In the genomic region with DNA sequence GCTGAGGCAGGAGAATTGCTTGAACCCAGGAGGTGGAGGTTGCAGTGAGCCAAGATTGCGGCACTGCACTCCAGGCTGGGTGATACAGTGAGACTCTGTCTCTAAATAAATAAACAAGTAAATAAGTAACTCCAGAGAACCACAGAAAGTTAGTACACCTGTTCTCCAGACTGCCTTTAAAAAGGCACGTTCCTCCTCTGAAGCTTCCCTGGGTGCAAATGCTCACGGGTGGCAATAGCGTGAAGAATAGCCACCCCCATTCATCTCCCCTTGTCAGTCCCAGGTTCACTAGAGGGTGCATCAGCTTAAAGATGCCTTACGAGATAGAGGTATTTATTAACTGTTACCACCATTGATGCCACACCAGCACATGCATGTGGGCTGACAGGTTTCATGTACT, we compare ENCODE assay signal across 17 cellular contexts.
DNase-seq lines count a peak whose midpoint lies in the region; ATAC-seq and TF ChIP-seq lines count a peak whose summit lies in the region.
"Had no signal": no experiment of that assay in that cellular context is flagged by ENCODE, and none has a peak within 500 bp of the region (broad histone marks: within the 10 kb centered on the region; RNA-seq: fewer than 3 reads in every experiment).

No MANE protein-coding gene starts in this region.

- peak overlapping the region; percentile 18 for H2AK5ac ChIP-seq in mesenchymal stem cell (ENCODE audit: low read length, severe bottlenecking)

- H3K23ac ChIP-seq in mesenchymal stem cell (ENCODE audit: low read length in 2 of 2), result no peak overlapping the region

- ATAC-seq in GM18861 (IDR thresholded peaks at IDR 0.05; ENCODE audit: unreplicated experiment) (peak; percentile 55), GM19463 (IDR thresholded peaks at IDR 0.05; ENCODE audit: unreplicated experiment) (peak; percentile 51), HG02884 (IDR thresholded peaks at IDR 0.05; ENCODE audit: unreplicated experiment) (no peak), Right ventricle myocardium superior (ENCODE audit: poor library complexity) (no peak)

- H2BK15ac ChIP-seq in mesenchymal stem cell (ENCODE audit: low read depth, poor library complexity, severe bottlenecking), result no peak overlapping the region

- no peak overlapping the region for H2BK120ac ChIP-seq in mesenchymal stem cell (ENCODE audit: low read depth, low read length)

- intact Hi-C loops in Right ventricle myocardium superior (cut with DNase I), result loop anchor here (5.0 kb wide), 1 partner anchor 43 kb away; no protein-coding TSS in a partner anchor

- H3K18ac ChIP-seq in mesenchymal stem cell (ENCODE audit: low read depth in 1 of 2, low read length in 2 of 2), result no peak overlapping the region

- no peak overlapping the region for H2AFZ ChIP-seq in mesenchymal stem cell (ENCODE audit: low read depth, low read length)

- H4K91ac ChIP-seq in mesenchymal stem cell (ENCODE audit: low read length), result no peak overlapping the region

- no peak overlapping the region for H3K14ac ChIP-seq in mesenchymal stem cell (ENCODE audit: low read length in 2 of 2)

- 89% methylated on average over 5 of the region's 5 CpGs for WGBS in mesenchymal stem cell

- H4K8ac ChIP-seq in mesenchymal stem cell (ENCODE audit: low read length), result no peak overlapping the region

- H3K4me2 ChIP-seq in mesenchymal stem cell (ENCODE audit: low read length, poor library complexity, severe bottlenecking), result no peak overlapping the region

- no peaks in the 10 kb centered on the region for H3K36me3 ChIP-seq in mesenchymal stem cell (ENCODE audit: control insufficient read depth in 1 of 2, insufficient read depth in 2 of 2, low read depth in 1 of 2, low read length in 2 of 2)

- H3K9me3 ChIP-seq in mesenchymal stem cell (ENCODE audit: control insufficient read depth, low read length), result no peaks in the 10 kb centered on the region

- DNase-seq in HL-60 (ENCODE audit: low read depth in 1 of 2, low spot score in 1 of 2) (no peak), mesenchymal stem cell (no peak), GM20000 (ENCODE audit: low spot score) (no peak), Right ventricle myocardium superior (no peak)
- DNase-seq: DND-41, HFFc6, NCI-H1417 treated with DMSO at 0.1 percent for 48 hours, NCI-H187 treated with DMSO at 0.1 percent for 48 hours, NCI-H226, NCI-H524, NCI-H82, OCI-M1, SHP77 treated with DMSO at 0.1 percent for 48 hours had no signal

- no peak for TF ChIP-seq CTCF in HL-60 (IDR thresholded peaks at IDR 0.05; ENCODE audit: insufficient read depth, low read length)
- no peak for TF ChIP-seq CTCF in GM20000 (IDR thresholded peaks at IDR 0.05; ENCODE audit: extremely low read depth, missing control alignments)

- H3K9ac ChIP-seq in mesenchymal stem cell (ENCODE audit: low read length), result no peak overlapping the region

- peak overlapping the region; percentile 56 to 59 for H2BK12ac ChIP-seq in mesenchymal stem cell (ENCODE audit: low read length in 2 of 2)

- H3K79me1 ChIP-seq in mesenchymal stem cell (replicated peaks; ENCODE audit: low read length, poor library complexity, severe bottlenecking), result peaks cover 11% of the 10 kb centered on the region

- H3K27ac ChIP-seq in HL-60 (replicated peaks) (peak overlapping the region; percentile 97), mesenchymal stem cell (ENCODE audit: low read length, poor library complexity, severe bottlenecking) (no peak overlapping the region)
- H3K27ac ChIP-seq: C4-2B had no signal

- H3K4me1 ChIP-seq in mesenchymal stem cell (ENCODE audit: control insufficient read depth, insufficient read depth, low read depth, low read length), result peaks cover 28% of the 10 kb centered on the region

- no peak overlapping the region for H3K4me3 ChIP-seq in HL-60 (replicated peaks; ENCODE audit: insufficient read depth, low read length)
- H3K4me3 ChIP-seq in mesenchymal stem cell (ENCODE audit: insufficient read depth in 1 of 2, low read depth in 1 of 2, low read length in 2 of 2), result no peak overlapping the region

- H3K27me3 ChIP-seq in HL-60 (ENCODE audit: insufficient read depth, poor library complexity, severe bottlenecking), result no peaks in the 10 kb centered on the region
- H3K27me3 ChIP-seq in mesenchymal stem cell (ENCODE audit: control insufficient read depth in 1 of 2, insufficient read depth in 1 of 2, low read length in 2 of 2), result no peaks in the 10 kb centered on the region

- peak overlapping the region in 1 of 2 experiments; percentile 35 for H3K4ac ChIP-seq in mesenchymal stem cell (ENCODE audit: low read depth in 1 of 2, low read length in 2 of 2)

- no peak overlapping the region for H2BK5ac ChIP-seq in mesenchymal stem cell (ENCODE audit: low read depth, low read length, poor library complexity, severe bottlenecking)

Comparison
In these comparisons a context has a peak if more than half of its experiments do, and no peak if none do; other contexts are left out.
1. ATAC-seq: peak in GM18861 (single experiment) and GM19463 (single experiment); none in HG02884 (single experiment) and Right ventricle myocardium superior (single experiment).